ENCODE assay signal across 1 cellular context in genomic region chr9:470041-470781, GRCh38.
A peak's percentile ranks its signal among the peaks of the same experiment; 100 is the strongest.
TF ChIP-seq lines count a peak whose summit lies in the region.

No MANE protein-coding gene starts in this region.

TF ChIP-seq in HepG2, 621 proteins besides CTCF, POLR2A, EP300 and RAD21 (continued from another document):
- TF ChIP-seq ZBTB44 (CRISPR knock-in tag; IDR thresholded peaks at IDR 0.05) (no peak; the same call in none of the 2 replicates), DNMT3B (CRISPR knock-in tag; conservative IDR thresholded peaks at IDR 0.05) (no peak), ETS1 (CRISPR knock-in tag; IDR thresholded peaks at IDR 0.05) (no peak), ZNF232 (CRISPR knock-in tag; IDR thresholded peaks at IDR 0.05; ENCODE audit: borderline replicate concordance) (0 out of 2 replicates have a peak, but pooled peaks have one; percentile 50), REST (IDR thresholded peaks at IDR 0.05; ENCODE audit: borderline replicate concordance in 1 of 2, low read depth in 1 of 2, low read length in 2 of 2) (no peak), ELF4 (CRISPR knock-in tag; IDR thresholded peaks at IDR 0.05; ENCODE audit: borderline replicate concordance) (no peak), SMARCC2 (IDR thresholded peaks at IDR 0.05) (no peak), CAMTA2 (CRISPR knock-in tag; IDR thresholded peaks at IDR 0.05; ENCODE audit: borderline replicate concordance) (peak; percentile 51; the same call in 1 of the 2 replicates), GABPB1 (CRISPR knock-in tag; IDR thresholded peaks at IDR 0.05) (peak; percentile 56), ZNF12 (CRISPR knock-in tag; IDR thresholded peaks at IDR 0.05) (0 out of 2 replicates have a peak, but pooled peaks have one; percentile 42), ZFYVE20 (CRISPR knock-in tag; IDR thresholded peaks at IDR 0.05; ENCODE audit: borderline replicate concordance, low read depth) (no peak), NR2F1 (CRISPR knock-in tag; IDR thresholded peaks at IDR 0.05) (no peak), ZNF879 (CRISPR knock-in tag; IDR thresholded peaks at IDR 0.05) (no peak; the same call in 1 of the 2 replicates), HINFP (CRISPR knock-in tag; IDR thresholded peaks at IDR 0.05; ENCODE audit: low read depth) (no peak), ASH2L (IDR thresholded peaks at IDR 0.05; ENCODE audit: insufficient read length, low read depth, low read length) (peak; percentile 26), SP140L (CRISPR knock-in tag; IDR thresholded peaks at IDR 0.05; ENCODE audit: borderline replicate concordance) (no peak), HOXA3 (CRISPR knock-in tag; IDR thresholded peaks at IDR 0.05) (0 out of 2 replicates have a peak, but pooled peaks have one; percentile 53), ZNF280D (CRISPR knock-in tag; IDR thresholded peaks at IDR 0.05) (peak; percentile 61; the same call in 1 of the 2 replicates), ZNF260 (CRISPR knock-in tag; IDR thresholded peaks at IDR 0.05; ENCODE audit: borderline replicate concordance, low read depth) (no peak), FUBP1 (CRISPR knock-in tag; IDR thresholded peaks at IDR 0.05; ENCODE audit: borderline replicate concordance) (no peak), ZNF543 (CRISPR knock-in tag; IDR thresholded peaks at IDR 0.05) (peak; percentile 60; the same call in 1 of the 2 replicates), REL (CRISPR knock-in tag; conservative IDR thresholded peaks at IDR 0.05) (no peak), ZNF138 (CRISPR knock-in tag; IDR thresholded peaks at IDR 0.05; ENCODE audit: low read depth) (0 out of 2 replicates have a peak, but pooled peaks have one; percentile 53)
